ENCODE assay signal across 31 cellular contexts in genomic region chrX:129648514-129649267, GRCh38. TPM values are rescaled to one million over a fixed set of nuclear protein-coding genes. Genes with fewer than 3 reads are reported as not detected.
"Had no signal": no experiment of that assay in that cellular context is flagged by ENCODE, and none has a peak within 500 bp of the region (broad histone marks: within the 10 kb centered on the region; RNA-seq: fewer than 3 reads in every experiment).

No MANE protein-coding gene starts in this region.

- H3K27ac Mint-ChIP-seq: activated CD4-positive, alpha-beta memory T cell treated with anti-CD3 and anti-CD28 coated beads, Interleukin-2, amount 10 ng/mL, durations not matched to agents 7 days and 5 days; activated naive CD4-positive, alpha-beta T cell treated with anti-CD3 and anti-CD28 coated beads for 36 hours; activated naive CD4-positive, alpha-beta T cell treated with anti-CD3 and anti-CD28 coated beads, Interleukin-2, amount 50 U/mL, for 72 hours; activated T-cell treated with anti-CD3 and anti-CD28 coated beads, Interleukin-2, amount 50 U/mL, for 24 hours; activated T-helper 2 cell treated with anti-CD3 and anti-CD28 coated beads, Interferon-gamma antibody, Interleukin-2, Interleukin-4, amounts not matched to agents 10 μg/mL and 5 μg/mL and 100 μg/mL, durations not matched to agents 14 hours and 24 hours and 36 hours had no signal

- H3K27me3 ChIP-seq: body of pancreas, MG63 had no signal

- H3K9me3 ChIP-seq: adrenal gland, body of pancreas, breast epithelium, MG63 had no signal

- H3K4me3 ChIP-seq: adrenal gland, body of pancreas, breast epithelium, MG63, PC-9 had no signal

- H3K36me3 Mint-ChIP-seq: activated naive CD4-positive, alpha-beta T cell treated with anti-CD3 and anti-CD28 coated beads, Interleukin-2, amount 50 U/mL, for 72 hours had no signal

- H3K36me3 ChIP-seq: adrenal gland, breast epithelium, MG63 had no signal

- H3K27ac ChIP-seq: adrenal gland, body of pancreas, breast epithelium, PC-9, RWPE1, VCaP had no signal

- H3K4me3 Mint-ChIP-seq: activated CD4-positive, alpha-beta memory T cell treated with anti-CD3 and anti-CD28 coated beads, Interleukin-2, amount 10 ng/mL, durations not matched to agents 7 days and 5 days; activated naive CD4-positive, alpha-beta T cell treated with anti-CD3 and anti-CD28 coated beads for 36 hours; activated T-cell treated with anti-CD3 and anti-CD28 coated beads, Interleukin-2, amount 50 U/mL, for 24 hours had no signal

- H3K4me1 ChIP-seq: breast epithelium had no signal

- ATAC-seq: activated naive CD4-positive, alpha-beta T cell treated with anti-CD3 and anti-CD28 coated beads, Interleukin-2, amount 50 U/mL, for 72 hours; body of pancreas; Right ventricle myocardium inferior had no signal

- H2AFZ ChIP-seq: PC-9 had no signal

- H3K9me3 Mint-ChIP-seq: activated CD4-positive, alpha-beta memory T cell treated with anti-CD3 and anti-CD28 coated beads, Interleukin-2, amount 10 ng/mL, durations not matched to agents 7 days and 5 days; activated naive CD4-positive, alpha-beta T cell treated with anti-CD3 and anti-CD28 coated beads for 36 hours; activated naive CD4-positive, alpha-beta T cell treated with anti-CD3 and anti-CD28 coated beads, Interleukin-2, amount 50 U/mL, for 72 hours; activated T-cell treated with anti-CD3 and anti-CD28 coated beads, Interleukin-2, amount 50 U/mL, for 24 hours; activated T-helper 2 cell treated with anti-CD3 and anti-CD28 coated beads, Interferon-gamma antibody, Interleukin-2, Interleukin-4, amounts not matched to agents 10 μg/mL and 5 μg/mL and 100 μg/mL, durations not matched to agents 14 hours and 24 hours and 36 hours had no signal

- H3K4me2 ChIP-seq: PC-9 had no signal

- DNase-seq: activated CD4-positive, alpha-beta memory T cell treated with anti-CD3 and anti-CD28 coated beads, Interleukin-2, amount 10 ng/mL, durations not matched to agents 7 days and 5 days; activated CD4-positive, alpha-beta T cell treated with anti-CD3 and anti-CD28 coated beads for 1 hour; activated CD4-positive, alpha-beta T cell treated with anti-CD3 and anti-CD28 coated beads for 48 hours; activated CD4-positive, CD25-positive, alpha-beta regulatory T cell; activated gamma-delta T cell treated with Interleukin-2 at 50 U/mL for 16 hours; activated naive CD4-positive, alpha-beta T cell treated with anti-CD3 and anti-CD28 coated beads for 36 hours; activated T-cell treated with anti-CD3 and anti-CD28 coated beads, Interleukin-2, amount 50 U/mL, for 24 hours; adrenal gland; body of pancreas; Kasumi-1; KG1; NCI-H1048; NCI-H1105 treated with DMSO at 0.1 percent for 48 hours; NCI-H1436; NCI-H1694; NCI-H1930; NCI-H2081 treated with DMSO at 0.1 percent for 48 hours; NCI-H446 treated with DMSO at 0.1 percent for 48 hours; NK-92 treated with Interleukin-12 subunit alpha and Interleukin-12 subunit beta, amount 100 ng/mL, for 24 hours; PC-9; SW 1271; T-helper 1 cell; T-helper 2 cell; T-helper 9 cell had no signal

RNA-seq across cellular contexts. Expression of gene APLN, which starts 6.1 kb away (rescaled TPM):
- total RNA-seq: body of pancreas had no signal
